Comparison of ENCODE assay signal across 8 cellular contexts in the genomic region with DNA sequence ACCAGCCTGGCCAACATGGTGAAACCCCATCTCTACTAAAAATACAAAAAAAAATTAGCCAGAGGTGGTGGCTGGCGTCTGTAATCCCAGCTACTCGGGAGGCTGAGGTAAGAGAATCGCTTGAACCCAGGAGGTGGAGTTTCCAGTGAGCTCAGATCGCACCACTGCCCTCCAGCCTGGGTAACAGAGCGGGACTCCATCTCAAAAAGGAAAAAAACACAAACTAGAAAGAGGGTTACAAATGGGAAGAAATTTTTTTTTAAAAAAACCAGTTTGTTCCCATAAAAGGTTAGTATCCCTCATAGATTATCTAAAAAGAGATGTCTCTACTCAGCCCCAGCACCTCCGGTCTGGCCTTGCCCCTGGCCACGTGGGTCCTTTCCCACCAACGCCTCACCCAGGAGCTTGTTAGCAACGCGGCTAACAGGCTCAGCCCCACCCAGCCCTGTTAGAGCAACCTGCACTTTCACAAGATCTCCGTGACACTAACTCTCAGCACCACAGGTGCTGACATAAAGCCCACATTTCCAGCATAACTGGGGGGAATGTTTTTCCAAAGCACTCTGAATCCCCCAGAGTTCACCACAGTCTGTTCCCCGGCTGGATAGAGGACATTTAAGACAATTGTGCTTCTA. TPM values are rescaled to one million over a fixed set of nuclear protein-coding genes. Genes with fewer than 3 reads are reported as not detected.
A peak's percentile ranks its signal among the peaks of the same experiment; 100 is the strongest.
DNase-seq lines count a peak whose midpoint lies in the region; ATAC-seq, FAIRE-seq and TF ChIP-seq lines count a peak whose summit lies in the region.

No MANE protein-coding gene starts in this region.

- DNase-seq in HT-29 (ENCODE audit: low spot score) (peak; percentile 61), keratinocyte (ENCODE audit: low read depth, low spot score) (no peak), glutamatergic neuron (no peak)
- DNase-seq in activated T-helper 1 cell treated with anti-CD3 and anti-CD28 coated beads, Interleukin-12 subunit alpha, Interleukin-12 subunit beta, Interleukin-2, Interleukin-4 antibody, amounts not matched to agents 30 ng/mL and 10 ng/mL and 1 ng/mL, durations not matched to agents 14 hours and 24 hours and 36 hours (ENCODE audit: low spot score), result peak; percentile 4
- peak; percentile 39 for DNase-seq in stimulated activated naive CD8-positive, alpha-beta T cell treated with anti-CD3 and anti-CD28 coated beads, Interleukin-15, Interleukin-2, amounts not matched to agents 100 U/mL and 50 U/mL, for 24 hours
- no peak for DNase-seq in activated CD4-positive, CD25-positive, alpha-beta regulatory T cell treated with anti-CD3 and anti-CD28 coated beads, Interleukin-2, amount 50 U/mL, for 72 hours

- H3K9ac ChIP-seq in keratinocyte (ENCODE audit: control insufficient read depth, extremely low read depth, insufficient read depth, low read length), result peak overlapping the region; percentile 85

- no peak overlapping the region for H2AFZ ChIP-seq in keratinocyte (ENCODE audit: control insufficient read depth, low read length)

- H3K4me3 Mint-ChIP-seq in activated T-helper 1 cell treated with anti-CD3 and anti-CD28 coated beads, Interleukin-12 subunit alpha, Interleukin-12 subunit beta, Interleukin-2, Interleukin-4 antibody, amounts not matched to agents 30 ng/mL and 10 ng/mL and 1 ng/mL, durations not matched to agents 14 hours and 24 hours and 36 hours, result peak overlapping the region; percentile 30
- no peak overlapping the region for H3K4me3 Mint-ChIP-seq in glutamatergic neuron (ENCODE audit: unreplicated experiment)

- H3K27me3 ChIP-seq in keratinocyte (ENCODE audit: control insufficient read depth, extremely low read depth, insufficient read depth, low read length), result peaks cover 1% of the 10 kb centered on the region

- peak overlapping the region; percentile 63 to 94 (median 88) for H3K4me3 ChIP-seq in keratinocyte (ENCODE audit: control insufficient read depth in 2 of 3, extremely low read depth in 1 of 3, insufficient read depth in 2 of 3, low read depth in 1 of 3, low read length in 3 of 3)

- peak; percentile 84 for FAIRE-seq in keratinocyte (lab: Jason Lieb, UNC)

- H3K4me1 Mint-ChIP-seq in activated T-helper 1 cell treated with anti-CD3 and anti-CD28 coated beads, Interleukin-12 subunit alpha, Interleukin-12 subunit beta, Interleukin-2, Interleukin-4 antibody, amounts not matched to agents 30 ng/mL and 10 ng/mL and 1 ng/mL, durations not matched to agents 14 hours and 24 hours and 36 hours (ENCODE audit: low read depth), result peaks cover 6% of the 10 kb centered on the region
- no peaks in the 10 kb centered on the region for H3K4me1 Mint-ChIP-seq in glutamatergic neuron (ENCODE audit: low read depth, unreplicated experiment)

- H3K79me2 ChIP-seq in keratinocyte (ENCODE audit: control insufficient read depth, insufficient read depth, low read length), result peaks cover 21% of the 10 kb centered on the region

- TF ChIP-seq CTCF in 22Rv1 (IDR thresholded peaks at IDR 0.05), result no peak
- no peak for TF ChIP-seq CTCF in keratinocyte (optimal IDR thresholded peaks at IDR 0.05 in 1 of 3, IDR thresholded peaks at IDR 0.05 in 1 of 3, conservative IDR thresholded peaks at IDR 0.05 in 1 of 3; ENCODE audit: extremely low read depth in 1 of 3, insufficient read depth in 2 of 3, low read length in 3 of 3)
- no peak for TF ChIP-seq CTCF in glutamatergic neuron (IDR thresholded peaks at IDR 0.05; ENCODE audit: partially characterized antibody, unreplicated experiment)

- H3K4me2 ChIP-seq in keratinocyte (ENCODE audit: control insufficient read depth, extremely low read depth, insufficient read depth, low read depth, low read length), result peak overlapping the region; percentile 99

- H3K4me1 ChIP-seq in keratinocyte (ENCODE audit: control insufficient read depth, extremely low read depth, insufficient read depth, low read length), result peaks cover 16% of the 10 kb centered on the region

- H3K27ac ChIP-seq in 22Rv1 (peak overlapping the region; percentile 15; the same call in 1 of the 2 replicates), keratinocyte (ENCODE audit: control insufficient read depth, insufficient read depth, low read length) (peak overlapping the region; percentile 81)

- intact Hi-C loops in activated T-helper 1 cell treated with anti-CD3 and anti-CD28 coated beads, Interleukin-12 subunit alpha, Interleukin-12 subunit beta, Interleukin-2, Interleukin-4 antibody, amounts not matched to agents 30 ng/mL and 10 ng/mL and 1 ng/mL, durations not matched to agents 14 hours and 24 hours and 36 hours (cut with micrococcal nuclease), result no loop called here

- peaks cover 47% of the 10 kb centered on the region for H3K27me3 Mint-ChIP-seq in activated T-helper 1 cell treated with anti-CD3 and anti-CD28 coated beads, Interleukin-12 subunit alpha, Interleukin-12 subunit beta, Interleukin-2, Interleukin-4 antibody, amounts not matched to agents 30 ng/mL and 10 ng/mL and 1 ng/mL, durations not matched to agents 14 hours and 24 hours and 36 hours (ENCODE audit: insufficient read depth)
- peaks cover 13% of the 10 kb centered on the region for H3K27me3 Mint-ChIP-seq in glutamatergic neuron (ENCODE audit: unreplicated experiment)

- H3K9me3 ChIP-seq in keratinocyte (ENCODE audit: control insufficient read depth, low read depth, low read length), result no peaks in the 10 kb centered on the region

- H3K36me3 ChIP-seq in keratinocyte (ENCODE audit: control insufficient read depth in 2 of 2, extremely low read depth in 1 of 2, insufficient read depth in 2 of 2, low read length in 2 of 2), result peaks cover 14 to 24% of the 10 kb centered on the region in 2 experiments

- dilution Hi-C loops in keratinocyte (cut with MboI; ENCODE audit: extremely low pct_ligation_motif_present, low sequenced_read_pairs), result no loop called here

- no peaks in the 10 kb centered on the region for H3K36me3 Mint-ChIP-seq in activated T-helper 1 cell treated with anti-CD3 and anti-CD28 coated beads, Interleukin-12 subunit alpha, Interleukin-12 subunit beta, Interleukin-2, Interleukin-4 antibody, amounts not matched to agents 30 ng/mL and 10 ng/mL and 1 ng/mL, durations not matched to agents 14 hours and 24 hours and 36 hours (ENCODE audit: low read depth)
- H3K36me3 Mint-ChIP-seq in glutamatergic neuron (ENCODE audit: unreplicated experiment), result no peaks in the 10 kb centered on the region

- H3K9me1 ChIP-seq in keratinocyte (ENCODE audit: control insufficient read depth, extremely low read depth, insufficient read depth, low read length), result no peaks in the 10 kb centered on the region

- no peaks in the 10 kb centered on the region for H4K20me1 ChIP-seq in keratinocyte (ENCODE audit: control insufficient read depth, extremely low read depth, insufficient read depth, low read length)

- H3K27ac Mint-ChIP-seq in activated T-helper 1 cell treated with anti-CD3 and anti-CD28 coated beads, Interleukin-12 subunit alpha, Interleukin-12 subunit beta, Interleukin-2, Interleukin-4 antibody, amounts not matched to agents 30 ng/mL and 10 ng/mL and 1 ng/mL, durations not matched to agents 14 hours and 24 hours and 36 hours, result no peak overlapping the region
- no peak overlapping the region for H3K27ac Mint-ChIP-seq in glutamatergic neuron (ENCODE audit: unreplicated experiment)

- no peak for ATAC-seq in stimulated activated naive CD8-positive, alpha-beta T cell treated with anti-CD3 and anti-CD28 coated beads, Interleukin-15, Interleukin-2, amounts not matched to agents 100 U/mL and 50 U/mL, for 24 hours
- no peak for ATAC-seq in GM18517 (IDR thresholded peaks at IDR 0.05; ENCODE audit: unreplicated experiment)

- no peaks in the 10 kb centered on the region for H3K9me3 Mint-ChIP-seq in activated T-helper 1 cell treated with anti-CD3 and anti-CD28 coated beads, Interleukin-12 subunit alpha, Interleukin-12 subunit beta, Interleukin-2, Interleukin-4 antibody, amounts not matched to agents 30 ng/mL and 10 ng/mL and 1 ng/mL, durations not matched to agents 14 hours and 24 hours and 36 hours
- peaks cover 5% of the 10 kb centered on the region for H3K9me3 Mint-ChIP-seq in glutamatergic neuron (ENCODE audit: unreplicated experiment)

RNA-seq across cellular contexts. Expression of a gene that starts 4.3 kb away (rescaled TPM):
- total RNA-seq in HT-29 (2014; rRNA removed; shearing (Covaris generic)), result 7.0 and 8.6 TPM in 2 replicates
- not detected in 2 replicates for total RNA-seq in activated T-helper 1 cell treated with anti-CD3 and anti-CD28 coated beads, Interleukin-12 subunit alpha, Interleukin-12 subunit beta, Interleukin-2, Interleukin-4 antibody, amounts not matched to agents 30 ng/mL and 10 ng/mL and 1 ng/mL, durations not matched to agents 14 hours and 24 hours and 36 hours
- 235 to 251 TPM (median 238 TPM) in 3 replicates for polyA plus RNA-seq in keratinocyte
- polyA plus RNA-seq in keratinocyte (2011; ENCODE audit: low read depth), result 1,638 TPM
- 150 and 195 TPM in 2 replicates for polyA plus RNA-seq in keratinocyte (2011; cell fraction: cytosol; rRNA removed)
- polyA plus RNA-seq in keratinocyte (2011; cell fraction: nucleus; rRNA removed), result 232 and 259 TPM in 2 replicates
- 293 and 2,827 TPM in 2 replicates for polyA plus RNA-seq in keratinocyte (2012; ENCODE audit: low replicate concordance)
- polyA minus RNA-seq in keratinocyte, result 67.9 to 107 TPM (median 79.9 TPM) in 3 replicates
- polyA minus RNA-seq in keratinocyte (2011; cell fraction: cytosol; rRNA and poly(A)+ RNA removed), result 101 TPM
- 65.2 and 81.5 TPM in 2 replicates for polyA minus RNA-seq in keratinocyte (2011; cell fraction: nucleus; rRNA and poly(A)+ RNA removed)
- total RNA-seq in glutamatergic neuron (ENCODE audit: unreplicated experiment), result 0.88 TPM

RNA-seq across cellular contexts. Expression of a gene that starts 18.9 kb away (rescaled TPM):
- total RNA-seq in HT-29 (2014; rRNA removed; shearing (Covaris generic)), result not detected in 2 replicates
- total RNA-seq in activated T-helper 1 cell treated with anti-CD3 and anti-CD28 coated beads, Interleukin-12 subunit alpha, Interleukin-12 subunit beta, Interleukin-2, Interleukin-4 antibody, amounts not matched to agents 30 ng/mL and 10 ng/mL and 1 ng/mL, durations not matched to agents 14 hours and 24 hours and 36 hours, result not detected in 2 replicates
- polyA plus RNA-seq in keratinocyte, result 53.5 to 188 TPM (median 85.4 TPM) in 3 replicates
- 146 TPM for polyA plus RNA-seq in keratinocyte (2011; ENCODE audit: low read depth)
- 64.3 and 97.4 TPM in 2 replicates for polyA plus RNA-seq in keratinocyte (2011; cell fraction: cytosol; rRNA removed)
- 69.1 and 104 TPM in 2 replicates for polyA plus RNA-seq in keratinocyte (2011; cell fraction: nucleus; rRNA removed)
- 70.9 and 947 TPM in 2 replicates for polyA plus RNA-seq in keratinocyte (2012; ENCODE audit: low replicate concordance)
- 16.1 to 36.4 TPM (median 35.0 TPM) in 3 replicates for polyA minus RNA-seq in keratinocyte
- polyA minus RNA-seq in keratinocyte (2011; cell fraction: cytosol; rRNA and poly(A)+ RNA removed), result 26.7 TPM
- polyA minus RNA-seq in keratinocyte (2011; cell fraction: nucleus; rRNA and poly(A)+ RNA removed), result 20.2 and 28.7 TPM in 2 replicates
- total RNA-seq in glutamatergic neuron (ENCODE audit: unreplicated experiment), result not detected

RNA-seq across cellular contexts. Expression of a gene that starts 19.0 kb away (rescaled TPM):
- total RNA-seq in HT-29 (2014; rRNA removed; shearing (Covaris generic)), result not detected in 2 replicates
- total RNA-seq in activated T-helper 1 cell treated with anti-CD3 and anti-CD28 coated beads, Interleukin-12 subunit alpha, Interleukin-12 subunit beta, Interleukin-2, Interleukin-4 antibody, amounts not matched to agents 30 ng/mL and 10 ng/mL and 1 ng/mL, durations not matched to agents 14 hours and 24 hours and 36 hours, result not detected in 2 replicates
- polyA plus RNA-seq in keratinocyte, result 28.8 to 59.0 TPM (median 49.0 TPM) in 3 replicates
- polyA plus RNA-seq in keratinocyte (2011; ENCODE audit: low read depth), result 2,690 TPM
- polyA plus RNA-seq in keratinocyte (2011; cell fraction: cytosol; rRNA removed), result 38.2 and 40.0 TPM in 2 replicates
- polyA plus RNA-seq in keratinocyte (2011; cell fraction: nucleus; rRNA removed), result 121 and 194 TPM in 2 replicates
- polyA plus RNA-seq in keratinocyte (2012; ENCODE audit: low replicate concordance), result 56.0 and 2,730 TPM in 2 replicates
- polyA minus RNA-seq in keratinocyte, result 21.3 to 25.4 TPM (median 23.0 TPM) in 3 replicates
- 11.1 TPM for polyA minus RNA-seq in keratinocyte (2011; cell fraction: cytosol; rRNA and poly(A)+ RNA removed)
- polyA minus RNA-seq in keratinocyte (2011; cell fraction: nucleus; rRNA and poly(A)+ RNA removed), result 48.9 and 68.8 TPM in 2 replicates
- total RNA-seq in glutamatergic neuron (ENCODE audit: unreplicated experiment), result 0.29 TPM

RNA-seq across cellular contexts. Expression of a gene that starts 24.1 kb away (rescaled TPM):
- total RNA-seq in HT-29 (2014; rRNA removed; shearing (Covaris generic)), result not detected in 2 replicates
- total RNA-seq in activated T-helper 1 cell treated with anti-CD3 and anti-CD28 coated beads, Interleukin-12 subunit alpha, Interleukin-12 subunit beta, Interleukin-2, Interleukin-4 antibody, amounts not matched to agents 30 ng/mL and 10 ng/mL and 1 ng/mL, durations not matched to agents 14 hours and 24 hours and 36 hours, result not detected in 2 replicates
- polyA plus RNA-seq in keratinocyte, result 0.08 TPM in 1 of 3 replicates, not detected in the others
- polyA plus RNA-seq in keratinocyte (2011; ENCODE audit: low read depth), result not detected
- not detected in 2 replicates for polyA plus RNA-seq in keratinocyte (2011; cell fraction: cytosol; rRNA removed)
- polyA plus RNA-seq in keratinocyte (2011; cell fraction: nucleus; rRNA removed), result not detected in 2 replicates
- not detected in 2 replicates for polyA plus RNA-seq in keratinocyte (2012; ENCODE audit: low replicate concordance)
- not detected in 3 replicates for polyA minus RNA-seq in keratinocyte
- polyA minus RNA-seq in keratinocyte (2011; cell fraction: cytosol; rRNA and poly(A)+ RNA removed), result not detected
- not detected in 2 replicates for polyA minus RNA-seq in keratinocyte (2011; cell fraction: nucleus; rRNA and poly(A)+ RNA removed)
- not detected for total RNA-seq in glutamatergic neuron (ENCODE audit: unreplicated experiment)

RNA-seq across cellular contexts. Expression of a gene that starts 36.3 kb away (rescaled TPM):
- 184 and 206 TPM in 2 replicates for total RNA-seq in HT-29 (2014; rRNA removed; shearing (Covaris generic))
- 122 and 123 TPM in 2 replicates for total RNA-seq in activated T-helper 1 cell treated with anti-CD3 and anti-CD28 coated beads, Interleukin-12 subunit alpha, Interleukin-12 subunit beta, Interleukin-2, Interleukin-4 antibody, amounts not matched to agents 30 ng/mL and 10 ng/mL and 1 ng/mL, durations not matched to agents 14 hours and 24 hours and 36 hours
- polyA plus RNA-seq in keratinocyte, result 130 to 206 TPM (median 134 TPM) in 3 replicates
- polyA plus RNA-seq in keratinocyte (2011; ENCODE audit: low read depth), result 29.1 TPM
- polyA plus RNA-seq in keratinocyte (2011; cell fraction: cytosol; rRNA removed), result 158 and 185 TPM in 2 replicates
- 76.1 and 81.3 TPM in 2 replicates for polyA plus RNA-seq in keratinocyte (2011; cell fraction: nucleus; rRNA removed)
- polyA plus RNA-seq in keratinocyte (2012; ENCODE audit: low replicate concordance), result 126 and 279 TPM in 2 replicates
- polyA minus RNA-seq in keratinocyte, result 154 to 284 TPM (median 205 TPM) in 3 replicates
- polyA minus RNA-seq in keratinocyte (2011; cell fraction: cytosol; rRNA and poly(A)+ RNA removed), result 150 TPM
- 28.0 and 30.1 TPM in 2 replicates for polyA minus RNA-seq in keratinocyte (2011; cell fraction: nucleus; rRNA and poly(A)+ RNA removed)
- 67.2 TPM for total RNA-seq in glutamatergic neuron (ENCODE audit: unreplicated experiment)

Comparison
In these comparisons a context has a peak if more than half of its experiments do, and no peak if none do; other contexts are left out.
1. DNase-seq: peak in HT-29 (single experiment), activated T-helper 1 cell treated with anti-CD3 and anti-CD28 coated beads, Interleukin-12 subunit alpha, Interleukin-12 subunit beta, Interleukin-2, Interleukin-4 antibody, amounts not matched to agents 30 ng/mL and 10 ng/mL and 1 ng/mL, durations not matched to agents 14 hours and 24 hours and 36 hours (single experiment) and stimulated activated naive CD8-positive, alpha-beta T cell treated with anti-CD3 and anti-CD28 coated beads, Interleukin-15, Interleukin-2, amounts not matched to agents 100 U/mL and 50 U/mL, for 24 hours (single experiment); none in keratinocyte (single experiment), activated CD4-positive, CD25-positive, alpha-beta regulatory T cell treated with anti-CD3 and anti-CD28 coated beads, Interleukin-2, amount 50 U/mL, for 72 hours (single experiment) and glutamatergic neuron (single experiment).